Comparison of ENCODE assay signal across 27 cellular contexts in genomic region chr16:84896847-84897246, GRCh38.
"Had no signal": no experiment of that assay in that cellular context is flagged by ENCODE, and none has a peak within 500 bp of the region (broad histone marks: within the 10 kb centered on the region; RNA-seq: fewer than 3 reads in every experiment).

No MANE protein-coding gene starts in this region.

- H3K4me3 Mint-ChIP-seq: memory B cell; natural killer cell treated with Interleukin-12 subunit alpha and Interleukin-12 subunit beta and Interleukin-15 and Interleukin-18, amount 100 ng/mL, for 72 hours; neural crest cell; stimulated activated naive B cell treated with anti-CD40 and anti-IgM and Interleukin-4, amounts not matched to agents 10 μg/mL and 1 μg/mL and 100 μg/mL, for 72 hours; stimulated activated naive CD8-positive, alpha-beta T cell treated with anti-CD3 and anti-CD28 coated beads, Interleukin-15, Interleukin-2, amounts not matched to agents 100 ng/mL and 50 ng/mL, for 24 hours had no signal

- H3K4me2 ChIP-seq: hepatocyte had no signal

- H3K27ac ChIP-seq: hepatocyte, parathyroid adenoma, right lobe of liver, thoracic aorta, tibial nerve, upper lobe of right lung, uterus had no signal

- ATAC-seq: foreskin keratinocyte; gastroesophageal sphincter; heart left ventricle; left cardiac atrium; natural killer cell treated with Interleukin-12 subunit alpha and Interleukin-12 subunit beta and Interleukin-15 and Interleukin-18, amount 100 ng/mL, for 72 hours; right lobe of liver; stimulated activated naive B cell treated with anti-CD40 and anti-IgM and Interleukin-4, amounts not matched to agents 10 μg/mL and 1 μg/mL and 100 μg/mL, for 72 hours; upper lobe of right lung had no signal

- DNase-seq: cerebellar nuclear complex; cortex of kidney; dorsolateral prefrontal cortex; effector CD4-positive, alpha-beta T cell; foreskin keratinocyte; left cardiac atrium; left ventricle myocardium inferior; naive B cell; right lobe of liver; small intestine; stimulated activated CD4-positive, alpha-beta T cell treated with anti-CD3 and anti-CD28 coated beads, Interleukin-2, amount 100 ng/mL, for 24 hours; stimulated activated naive B cell treated with anti-CD40 and anti-IgM and Interleukin-4, amounts not matched to agents 10 μg/mL and 1 μg/mL and 100 μg/mL, for 72 hours; upper lobe of right lung; uterus had no signal

- H3K27me3 ChIP-seq: dorsolateral prefrontal cortex, esophagus muscularis mucosa, foreskin keratinocyte, gastroesophageal sphincter, hepatocyte, right lobe of liver, tibial nerve, upper lobe of right lung, uterus had no signal

- H3K4me3 ChIP-seq: dorsolateral prefrontal cortex, esophagus muscularis mucosa, gastroesophageal sphincter, heart left ventricle, hepatocyte, left ventricle myocardium inferior, lung, right lobe of liver, thoracic aorta, tibial nerve, upper lobe of right lung, uterus had no signal

- H3K9ac ChIP-seq: parathyroid adenoma had no signal

- H3K27ac Mint-ChIP-seq: memory B cell; naive B cell; natural killer cell treated with Interleukin-12 subunit alpha and Interleukin-12 subunit beta and Interleukin-15 and Interleukin-18, amount 100 ng/mL, for 72 hours; progenitor cell of endocrine pancreas; stimulated activated naive B cell treated with anti-CD40 and anti-IgM and Interleukin-4, amounts not matched to agents 10 μg/mL and 1 μg/mL and 100 μg/mL, for 72 hours; stimulated activated naive CD8-positive, alpha-beta T cell treated with anti-CD3 and anti-CD28 coated beads, Interleukin-15, Interleukin-2, amounts not matched to agents 100 ng/mL and 50 ng/mL, for 24 hours had no signal

- H3K9me3 ChIP-seq: esophagus muscularis mucosa, gastroesophageal sphincter, heart left ventricle, right lobe of liver, thoracic aorta, upper lobe of right lung, uterus had no signal

- H3K4me1 Mint-ChIP-seq: memory B cell had no signal

- H3K4me1 ChIP-seq: parathyroid adenoma, uterus had no signal

- H3K79me2 ChIP-seq: hepatocyte, parathyroid adenoma had no signal

- H3K36me3 Mint-ChIP-seq: memory B cell; natural killer cell treated with Interleukin-12 subunit alpha and Interleukin-12 subunit beta and Interleukin-15 and Interleukin-18, amount 100 ng/mL, for 72 hours; stimulated activated naive B cell treated with anti-CD40 and anti-IgM and Interleukin-4, amounts not matched to agents 10 μg/mL and 1 μg/mL and 100 μg/mL, for 72 hours had no signal

- H2AFZ ChIP-seq: hepatocyte, parathyroid adenoma had no signal

- H3K36me3 ChIP-seq: right lobe of liver, thoracic aorta, uterus had no signal

- H3K27me3 Mint-ChIP-seq: progenitor cell of endocrine pancreas had no signal

- H3K9me3 Mint-ChIP-seq: natural killer cell treated with Interleukin-12 subunit alpha and Interleukin-12 subunit beta and Interleukin-15 and Interleukin-18, amount 100 ng/mL, for 72 hours; neural crest cell; stimulated activated naive CD8-positive, alpha-beta T cell treated with anti-CD3 and anti-CD28 coated beads, Interleukin-15, Interleukin-2, amounts not matched to agents 100 ng/mL and 50 ng/mL, for 24 hours had no signal
